ENCODE assay signal across 27 cellular contexts in genomic region chr5:90133941-90134340, GRCh38.
DNase-seq lines count a peak whose midpoint lies in the region; ATAC-seq and TF ChIP-seq lines count a peak whose summit lies in the region.
"Had no signal": no experiment of that assay in that cellular context is flagged by ENCODE, and none has a peak within 500 bp of the region (broad histone marks: within the 10 kb centered on the region; RNA-seq: fewer than 3 reads in every experiment).

No MANE protein-coding gene starts in this region.

- H3K27me3 ChIP-seq in muscle layer of colon (ENCODE audit: control insufficient read depth in 1 of 2, insufficient read depth in 2 of 2, low read length in 2 of 2) (no peaks in the 10 kb centered on the region), uterus (no peaks in the 10 kb centered on the region)
- H3K27me3 ChIP-seq: SJSA1 had no signal

- no peak overlapping the region for H3K9ac ChIP-seq in muscle layer of colon (ENCODE audit: low read length)

- intact Hi-C loops in uterus (cut with DNase I; ENCODE audit: low total_unique reads): no loop called here
- intact Hi-C loops in left colon (cut with DNase I, micrococcal nuclease): no loop called here

- H3K27ac ChIP-seq in coronary artery (peak overlapping the region; percentile 74 to 84), muscle layer of colon (ENCODE audit: low read depth, low read length) (peak overlapping the region; percentile 17), uterus (peak overlapping the region; percentile 70 to 84)
- H3K27ac ChIP-seq: A549, SJSA1 had no signal

- no peaks in the 10 kb centered on the region for H3K36me3 ChIP-seq in muscle layer of colon (ENCODE audit: insufficient read depth, low read length)
- H3K36me3 ChIP-seq in uterus: no peaks in the 10 kb centered on the region
- H3K36me3 ChIP-seq: SJSA1 had no signal

- TF ChIP-seq CTCF in coronary artery (IDR thresholded peaks at IDR 0.05) (no peak), uterus (IDR thresholded peaks at IDR 0.05) (no peak)

- in situ Hi-C loops in SK-MEL-5 (cut with HindIII; ENCODE audit: low pct_unique_long_range_greater_than_20kb, low sequenced_read_pairs): no loop called here

- DNase-seq in SK-MEL-5 (ENCODE audit: low read depth, low spot score) (peak; percentile 40), coronary artery (ENCODE audit: low spot score) (no peak), uterus (no peak), NCI-H748 (lab: John Stamatoyannopoulos, UW; ENCODE audit: unreplicated experiment) (no peak), left colon (no peak)
- no peak for DNase-seq in stimulated activated CD4-positive, alpha-beta T cell treated with anti-CD3 and anti-CD28 coated beads, Interleukin-2, amount 100 ng/mL, for 48 hours
- DNase-seq in stimulated activated naive CD8-positive, alpha-beta T cell treated with anti-CD3 and anti-CD28 coated beads, Interleukin-15, Interleukin-2, amounts not matched to agents 100 U/mL and 50 U/mL, for 24 hours: no peak
- DNase-seq: AML-193; C1 segment of cervical spinal cord; Caco-2; CD8-positive, alpha-beta T cell; DMS79 treated with DMSO at 0.1 percent for 48 hours; GF-D8; KBM-7; MV-4-11; NCI-H1105; NCI-H1436 treated with DMSO at 0.1 percent for 48 hours; NCI-H1930; NCI-H446; NCI-H524 treated with DMSO at 0.1 percent for 48 hours; NCI-H82; NK-92 treated with Interleukin-12 subunit alpha and Interleukin-12 subunit beta, amount 100 ng/mL, for 24 hours; Right ventricle myocardium superior; RPMI8226 had no signal

- no peak for ATAC-seq in left colon
- no peak for ATAC-seq in stimulated activated naive CD8-positive, alpha-beta T cell treated with anti-CD3 and anti-CD28 coated beads, Interleukin-15, Interleukin-2, amounts not matched to agents 100 U/mL and 50 U/mL, for 24 hours
- ATAC-seq: A549; CD8-positive, alpha-beta T cell had no signal

- H3K9me3 ChIP-seq in muscle layer of colon (ENCODE audit: low read length) (no peaks in the 10 kb centered on the region), uterus (no peaks in the 10 kb centered on the region)
- H3K9me3 ChIP-seq: A549, Caco-2, SJSA1 had no signal

- H3K4me3 ChIP-seq in coronary artery (no peak overlapping the region), muscle layer of colon (ENCODE audit: low read depth in 1 of 2, low read length in 2 of 2) (no peak overlapping the region), uterus (no peak overlapping the region)
- H3K4me3 ChIP-seq: A549, SJSA1 had no signal

- peaks cover 42% of the 10 kb centered on the region for H3K4me1 ChIP-seq in muscle layer of colon (ENCODE audit: insufficient read depth, low read length)
- peaks cover 0 to 12% of the 10 kb centered on the region in 2 donors for H3K4me1 ChIP-seq in uterus
- H3K4me1 ChIP-seq: A549, Caco-2, SJSA1 had no signal

- TF ChIP-seq POLR2A in uterus (IDR thresholded peaks at IDR 0.05): no peak

Comparison
In these comparisons a context has a peak if more than half of its experiments do, and no peak if none do; other contexts are left out.
1. H3K27ac ChIP-seq: peak in every context shown above with its lines; median percentile 79 in coronary artery; 77 in uterus; 17 in muscle layer of colon.